8 cellular contexts compared by ENCODE assay signal in the genomic region with DNA sequence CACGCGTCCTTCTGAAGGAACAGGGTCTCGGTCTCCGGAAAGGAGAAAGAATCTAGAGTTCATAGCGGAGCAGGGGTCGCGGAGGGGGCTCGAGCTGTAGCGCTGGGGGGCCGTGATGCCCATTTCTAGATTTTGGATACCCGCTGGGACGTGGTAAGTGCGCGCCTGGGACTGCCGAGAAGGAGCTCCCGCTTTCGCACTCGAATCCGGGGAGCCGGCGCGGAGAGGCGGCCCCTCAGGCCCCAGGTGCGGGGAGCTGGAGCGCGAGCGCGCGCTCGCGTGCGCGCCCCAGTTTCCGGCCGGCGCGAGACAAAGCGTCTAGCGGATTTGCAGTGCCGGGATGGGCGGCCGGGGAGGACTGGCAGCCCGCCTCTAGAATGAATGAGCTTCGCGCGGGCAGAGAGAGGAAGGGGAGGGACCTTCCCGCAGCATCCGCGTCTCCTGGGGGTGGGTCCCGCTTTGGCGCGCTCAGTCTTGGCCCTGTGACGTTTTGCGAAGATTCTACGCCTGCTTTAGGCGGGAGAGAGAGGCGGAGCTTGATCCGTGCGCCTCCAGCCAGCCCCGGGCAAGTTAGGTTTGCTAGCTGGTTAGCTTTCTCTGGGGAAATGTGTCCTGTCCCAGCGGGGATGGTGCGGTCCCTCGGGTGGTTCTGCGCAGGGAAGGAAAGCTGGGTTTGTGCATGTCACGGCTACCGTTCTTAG. TPM values are rescaled to one million over a fixed set of nuclear protein-coding genes. Genes with fewer than 3 reads are reported as not detected.
DNase-seq lines count a peak whose midpoint lies in the region; ATAC-seq and TF ChIP-seq lines count a peak whose summit lies in the region.

No MANE protein-coding gene starts in this region.

- DNase-seq in AG20443 (ENCODE audit: low spot score) (peak; percentile 90), NCI-H446 treated with DMSO at 0.1 percent for 48 hours (lab: John Stamatoyannopoulos, UW) (peak; percentile 94), cerebellum (ENCODE audit: low spot score) (peak; percentile 91), kidney tubule cell (ENCODE audit: low spot score) (peak; percentile 95)
- DNase-seq in activated CD4-positive, alpha-beta T cell treated with anti-CD3 and anti-CD28 coated beads for 1 hour: peak; percentile 89
- peak; percentile 72 to 75 for DNase-seq in stimulated activated CD4-positive, alpha-beta T cell treated with anti-CD3 and anti-CD28 coated beads, Interleukin-1b, Interleukin-23, amount 100 ng/mL, for 1 hour (ENCODE audit: low read depth in 2 of 2)

- peak; percentile 69 for ATAC-seq in HG03378 (IDR thresholded peaks at IDR 0.05; ENCODE audit: unreplicated experiment)

- TF ChIP-seq POLR2A in GM19099 (IDR thresholded peaks at IDR 0.05; ENCODE audit: extremely low read depth, insufficient read length, low read depth): peak; percentile 87

RNA-seq across cellular contexts. Expression of gene LMNB1, which starts 1.2 kb away (rescaled TPM):
- 62.2 TPM for total RNA-seq in cerebellum

Comparison
In these comparisons a context has a peak if more than half of its experiments do, and no peak if none do; other contexts are left out.
1. Peak in every context shown above with its lines: DNase-seq and ATAC-seq.